Comparison of ENCODE assay signal across 16 cellular contexts in the genomic region with DNA sequence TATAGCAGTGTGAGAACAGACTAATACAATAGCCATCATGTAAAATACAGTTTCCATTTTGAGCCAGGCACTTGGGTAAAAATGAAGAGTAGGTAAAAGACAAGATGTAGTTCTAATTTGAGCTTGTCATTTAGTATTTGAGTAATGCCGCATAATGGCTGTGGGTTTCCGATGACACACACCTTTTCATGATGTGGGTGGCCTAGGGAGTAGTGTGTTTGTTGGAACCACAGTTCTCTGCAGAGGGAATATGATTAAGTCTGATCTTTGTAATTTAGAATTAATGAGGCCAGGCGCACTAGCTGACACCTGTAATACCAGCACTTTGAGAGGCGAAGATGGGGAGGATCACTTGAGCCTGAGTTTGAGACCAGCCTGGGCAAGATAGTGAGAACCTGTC.
A peak's percentile ranks its signal among the peaks of the same experiment; 100 is the strongest.
DNase-seq lines count a peak whose midpoint lies in the region; ATAC-seq, FAIRE-seq and TF ChIP-seq lines count a peak whose summit lies in the region.
"Had no signal": no experiment of that assay in that cellular context is flagged by ENCODE, and none has a peak within 500 bp of the region (broad histone marks: within the 10 kb centered on the region; RNA-seq: fewer than 3 reads in every experiment).

No MANE protein-coding gene starts in this region.

- ATAC-seq in A549 (no peak), HCT116 (0 out of 2 replicates have a peak, but pooled peaks have one; percentile 18), GM21526 (IDR thresholded peaks at IDR 0.05; ENCODE audit: low FRiP score, unreplicated experiment) (no peak), GM18511 (IDR thresholded peaks at IDR 0.05; ENCODE audit: unreplicated experiment) (no peak)
- ATAC-seq: gastroesophageal sphincter had no signal

- H4K20me1 ChIP-seq in HCT116 (ENCODE audit: insufficient read depth) = peaks cover 9% of the 10 kb centered on the region; the same call in 1 of the 2 replicates

- no peak overlapping the region for H3K9ac ChIP-seq in HCT116 (ENCODE audit: low read length)
- H3K9ac ChIP-seq: BLaER1 had no signal

- TF ChIP-seq CTCF in A549 (IDR thresholded peaks at IDR 0.05) = no peak
- TF ChIP-seq CTCF in HCT116 (IDR thresholded peaks at IDR 0.05 in 2 of 3, conservative IDR thresholded peaks at IDR 0.05 in 1 of 3; ENCODE audit: borderline replicate concordance in 1 of 3, insufficient read depth in 1 of 3, low read depth in 2 of 3, low read length in 2 of 3) = no peak
- TF ChIP-seq CTCF in mesothelial cell of epicardium (IDR thresholded peaks at IDR 0.05; ENCODE audit: unreplicated experiment) = no peak

- WGBS in A549 (ENCODE audit: missing lambda C conversion rate) = 89% methylated on average over 4 of the region's 4 CpGs

- H3K4me2 ChIP-seq in A549 (peak overlapping the region; percentile 56), HCT116 (ENCODE audit: low read length) (peak overlapping the region; percentile 69)
- H3K4me2 ChIP-seq: BLaER1 had no signal

- no peak overlapping the region for H3K4me3 Mint-ChIP-seq in mesothelial cell of epicardium

- TF ChIP-seq POLR2A in A549 (IDR thresholded peaks at IDR 0.05; ENCODE audit: low read length) (no peak), HCT116 (IDR thresholded peaks at IDR 0.05; ENCODE audit: borderline replicate concordance, extremely low read depth, insufficient read depth, insufficient read length) (no peak)

- no peaks in the 10 kb centered on the region for H3K36me3 ChIP-seq in HCT116 (ENCODE audit: control insufficient read depth in 1 of 2, insufficient read depth in 2 of 2, low read length in 2 of 2)
- H3K36me3 ChIP-seq: brain microvascular endothelial cell, gastroesophageal sphincter, SJCRH30 had no signal

- H3K36me3 Mint-ChIP-seq in mesothelial cell of epicardium = peaks cover 2% of the 10 kb centered on the region

- H3K9me3 ChIP-seq in A549 (no peaks in the 10 kb centered on the region), HCT116 (ENCODE audit: control insufficient read depth in 1 of 2, insufficient read depth in 1 of 2, low read depth in 1 of 2, low read length in 2 of 2) (peaks cover 5% of the 10 kb centered on the region in 2 experiments; a peak in 2 of 4 replicates)
- H3K9me3 ChIP-seq: gastroesophageal sphincter, SJCRH30 had no signal

- H3K27ac Mint-ChIP-seq in mesothelial cell of epicardium = peak overlapping the region; percentile 13

- no peak overlapping the region for H2AFZ ChIP-seq in HCT116 (ENCODE audit: low read depth, low read length, poor library complexity, severe bottlenecking)

- H3K9me2 ChIP-seq in HCT116 (ENCODE audit: insufficient read depth) = no peaks in the 10 kb centered on the region

- POLR2A ChIA-PET in A549 (lab: Yijun Ruan, JAX) (no interaction called here), HCT116 (lab: Charles Lee) (interaction anchor here (0.7 kb wide), 1 partner anchor 13 kb away, joined by 5 read pairs; no protein-coding TSS in a partner anchor)

- CTCF ChIA-PET in A549 (lab: Yijun Ruan, JAX) (interaction anchor here (0.7 to 3.2 kb wide), 6 partner anchors 9 to 217 kb away, joined by 3 to 20 read pairs (median 4); no protein-coding TSS in a partner anchor), HCT116 (lab: Charles Lee) (no interaction called here)

- TF ChIP-seq RAD21 in A549 (conservative IDR thresholded peaks at IDR 0.05 in 1 of 2, IDR thresholded peaks at IDR 0.05 in 1 of 2) = no peak
- no peak for TF ChIP-seq RAD21 in HCT116 (IDR thresholded peaks at IDR 0.05; ENCODE audit: low read depth)

- peaks cover 42% of the 10 kb centered on the region for H3K4me1 ChIP-seq in A549
- peaks cover 17 to 32% of the 10 kb centered on the region in 2 experiments for H3K4me1 ChIP-seq in HCT116 (ENCODE audit: control insufficient read depth in 1 of 2, insufficient read depth in 2 of 2, low read length in 2 of 2)
- H3K4me1 ChIP-seq: SJCRH30 had no signal

- intact Hi-C loops in HCT116 (cut with micrococcal nuclease) = loop anchor here (10.0 kb wide), 1 partner anchor 129 kb away; no protein-coding TSS in a partner anchor

- no TSS peak for BruUV-seq in HCT116 (replicated peaks; lab: Mats Ljungman, UMichigan)

- RAD21 ChIA-PET in HCT116 (lab: Charles Lee; ENCODE audit: low non-redundant PET in 1 of 2, low total read pairs in 2 of 2, uncharacterized antibody in 2 of 2, unreplicated experiment in 2 of 2) = no interaction called here

- H3K79me2 ChIP-seq in HCT116 (ENCODE audit: insufficient read depth, low read length) = peaks cover 92% of the 10 kb centered on the region

- H3K4me3 ChIP-seq in A549 (no peak overlapping the region), HCT116 (replicated peaks in 1 of 2; ENCODE audit: low read depth in 1 of 2, low read length in 2 of 2) (no peak overlapping the region)
- H3K4me3 ChIP-seq: BLaER1, gastroesophageal sphincter, SJCRH30 had no signal

- H3K4me1 Mint-ChIP-seq in mesothelial cell of epicardium = peaks cover 16% of the 10 kb centered on the region

- DNase-seq in A549 (ENCODE audit: low read depth in 1 of 2, low spot score in 1 of 2) = no peak
- no peak for DNase-seq in HCT116 (ENCODE audit: low read depth, low spot score)
- DNase-seq in activated naive CD4-positive, alpha-beta T cell treated with anti-CD3 and anti-CD28 coated beads, Interleukin-2, amount 50 U/mL, for 16 hours = peak; percentile 16
- no peak for DNase-seq in mesothelial cell of epicardium (ENCODE audit: low spot score in 2 of 2, unreplicated experiment in 2 of 2)
- DNase-seq in retina = no peak
- DNase-seq in H4 (ENCODE audit: low spot score) = no peak
- DNase-seq: activated CD8-positive, alpha-beta memory T cell treated with anti-CD3 and anti-CD28 coated beads, Interleukin-2, amount 50 U/mL, for 48 hours; brain microvascular endothelial cell; DMS79; IMR-90; NCI-H2227 treated with DMSO at 0.1 percent for 48 hours; SJCRH30 had no signal

- no peaks in the 10 kb centered on the region for H3K27me3 ChIP-seq in HCT116 (ENCODE audit: insufficient read depth, low read length)
- H3K27me3 ChIP-seq: BLaER1, brain microvascular endothelial cell, gastroesophageal sphincter, SJCRH30 had no signal

- H3K27me3 Mint-ChIP-seq in mesothelial cell of epicardium (ENCODE audit: low read depth) = no peaks in the 10 kb centered on the region

- H3K9me3 Mint-ChIP-seq in mesothelial cell of epicardium = peaks cover 5% of the 10 kb centered on the region

- peak overlapping the region; percentile 52 to 75; a peak in 5 of 6 replicates for H3K27ac ChIP-seq in A549
- H3K27ac ChIP-seq in HCT116 (ENCODE audit: low read depth, low read length) = no peak overlapping the region; the same call in 1 of the 2 replicates
- H3K27ac ChIP-seq: BLaER1, brain microvascular endothelial cell, gastroesophageal sphincter, SJCRH30 had no signal

- no peak for FAIRE-seq in A549 (lab: Jason Lieb, UNC)

- TF ChIP-seq EP300 in A549 (IDR thresholded peaks at IDR 0.05) = no peak

TF ChIP-seq in A549, 52 proteins besides CTCF, POLR2A, EP300 and RAD21:
- TF ChIP-seq, protein P1, sequence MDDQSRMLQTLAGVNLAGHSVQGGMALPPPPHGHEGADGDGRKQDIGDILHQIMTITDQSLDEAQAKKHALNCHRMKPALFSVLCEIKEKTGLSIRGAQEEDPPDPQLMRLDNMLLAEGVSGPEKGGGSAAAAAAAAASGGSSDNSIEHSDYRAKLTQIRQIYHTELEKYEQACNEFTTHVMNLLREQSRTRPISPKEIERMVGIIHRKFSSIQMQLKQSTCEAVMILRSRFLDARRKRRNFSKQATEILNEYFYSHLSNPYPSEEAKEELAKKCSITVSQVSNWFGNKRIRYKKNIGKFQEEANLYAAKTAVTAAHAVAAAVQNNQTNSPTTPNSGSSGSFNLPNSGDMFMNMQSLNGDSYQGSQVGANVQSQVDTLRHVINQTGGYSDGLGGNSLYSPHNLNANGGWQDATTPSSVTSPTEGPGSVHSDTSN (IDR thresholded peaks at IDR 0.05) = no peak
- TF ChIP-seq MAZ (IDR thresholded peaks at IDR 0.05; ENCODE audit: borderline replicate concordance, low read depth, low read length) = no peak

TF ChIP-seq in HCT116, 20 proteins besides CTCF, POLR2A, EP300 and RAD21 (continues in another document):
- TF ChIP-seq CBX3 (IDR thresholded peaks at IDR 0.05; ENCODE audit: low read depth) (no peak), FOSL1 (IDR thresholded peaks at IDR 0.05; ENCODE audit: low read depth) (no peak), SRF (IDR thresholded peaks at IDR 0.05; ENCODE audit: low read depth) (no peak), ZNF274 (IDR thresholded peaks at IDR 0.05; ENCODE audit: low read depth, low read length) (no peak)
- TF ChIP-seq, protein P2, sequence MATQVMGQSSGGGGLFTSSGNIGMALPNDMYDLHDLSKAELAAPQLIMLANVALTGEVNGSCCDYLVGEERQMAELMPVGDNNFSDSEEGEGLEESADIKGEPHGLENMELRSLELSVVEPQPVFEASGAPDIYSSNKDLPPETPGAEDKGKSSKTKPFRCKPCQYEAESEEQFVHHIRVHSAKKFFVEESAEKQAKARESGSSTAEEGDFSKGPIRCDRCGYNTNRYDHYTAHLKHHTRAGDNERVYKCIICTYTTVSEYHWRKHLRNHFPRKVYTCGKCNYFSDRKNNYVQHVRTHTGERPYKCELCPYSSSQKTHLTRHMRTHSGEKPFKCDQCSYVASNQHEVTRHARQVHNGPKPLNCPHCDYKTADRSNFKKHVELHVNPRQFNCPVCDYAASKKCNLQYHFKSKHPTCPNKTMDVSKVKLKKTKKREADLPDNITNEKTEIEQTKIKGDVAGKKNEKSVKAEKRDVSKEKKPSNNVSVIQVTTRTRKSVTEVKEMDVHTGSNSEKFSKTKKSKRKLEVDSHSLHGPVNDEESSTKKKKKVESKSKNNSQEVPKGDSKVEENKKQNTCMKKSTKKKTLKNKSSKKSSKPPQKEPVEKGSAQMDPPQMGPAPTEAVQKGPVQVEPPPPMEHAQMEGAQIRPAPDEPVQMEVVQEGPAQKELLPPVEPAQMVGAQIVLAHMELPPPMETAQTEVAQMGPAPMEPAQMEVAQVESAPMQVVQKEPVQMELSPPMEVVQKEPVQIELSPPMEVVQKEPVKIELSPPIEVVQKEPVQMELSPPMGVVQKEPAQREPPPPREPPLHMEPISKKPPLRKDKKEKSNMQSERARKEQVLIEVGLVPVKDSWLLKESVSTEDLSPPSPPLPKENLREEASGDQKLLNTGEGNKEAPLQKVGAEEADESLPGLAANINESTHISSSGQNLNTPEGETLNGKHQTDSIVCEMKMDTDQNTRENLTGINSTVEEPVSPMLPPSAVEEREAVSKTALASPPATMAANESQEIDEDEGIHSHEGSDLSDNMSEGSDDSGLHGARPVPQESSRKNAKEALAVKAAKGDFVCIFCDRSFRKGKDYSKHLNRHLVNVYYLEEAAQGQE (IDR thresholded peaks at IDR 0.05; ENCODE audit: low read depth) = no peak
